8 cellular contexts compared by ENCODE assay signal in genomic region chr19:4304509-4305252, GRCh38. TPM values are rescaled to one million over a fixed set of nuclear protein-coding genes. Genes with fewer than 3 reads are reported as not detected.
DNase-seq lines count a peak whose midpoint lies in the region; ATAC-seq lines count a peak whose summit lies in the region.

Gene FSD1, plus strand, starts transcription at chr19:4304598. Its CDS starts 149 bp downstream, at chr19:4304747.

- DNase-seq in CD8-positive, alpha-beta memory T cell: peak; percentile 40 to 63 (median 59)
- peak in 43 of 76 experiments; percentile 10 to 71 (median 39) for DNase-seq in HUDEP-2 (lab: John Stamatoyannopoulos, UW; ENCODE audit: unreplicated experiment in 76 of 76)
- DNase-seq in SJSA1 (ENCODE audit: low read depth in 1 of 2, low spot score in 2 of 2): peak in 1 of 2 experiments; percentile 64
- peak; percentile 81 for DNase-seq in activated naive CD4-positive, alpha-beta T cell treated with anti-CD3 and anti-CD28 coated beads, Interleukin-2, amount 50 U/mL, for 16 hours
- peak; percentile 51 to 71 for DNase-seq in stimulated activated CD4-positive, alpha-beta T cell treated with anti-CD3 and anti-CD28 coated beads, Interleukin-4, amount 100 ng/mL, for 4 hours

- H3K4me3 Mint-ChIP-seq in CD8-positive, alpha-beta memory T cell: peak within 1 kb of the TSS; percentile 67 to 89 (median 73)

- no peaks in the 10 kb centered on the region for H3K9me3 ChIP-seq in CD8-positive, alpha-beta memory T cell (ENCODE audit: low read length)
- H3K9me3 ChIP-seq in SJSA1 (replicated peaks) (no peaks in the 10 kb centered on the region), iPS-18a (ENCODE audit: control insufficient read depth, low read depth, low read length) (no peaks in the 10 kb centered on the region)

- peaks cover 3 to 14% of the 10 kb centered on the region in 2 donors for H3K27me3 Mint-ChIP-seq in CD8-positive, alpha-beta memory T cell

- H3K27ac Mint-ChIP-seq in CD8-positive, alpha-beta memory T cell: peak within 1 kb of the TSS; percentile 57 to 94 (median 88)

- H3K9me3 Mint-ChIP-seq in CD8-positive, alpha-beta memory T cell: no peaks in the 10 kb centered on the region

- H3K27me3 ChIP-seq in CD8-positive, alpha-beta memory T cell (ENCODE audit: insufficient read depth, low read length, poor library complexity, severe bottlenecking): no peaks in the 10 kb centered on the region
- H3K27me3 ChIP-seq in SJSA1 (replicated peaks) (no peaks in the 10 kb centered on the region), iPS-18a (ENCODE audit: control insufficient read depth, insufficient read depth, low read length) (no peaks in the 10 kb centered on the region)

- peaks cover 23 to 29% (median 23%) of the 10 kb centered on the region in 3 donors for H3K4me1 Mint-ChIP-seq in CD8-positive, alpha-beta memory T cell

- H3K27ac ChIP-seq in CD8-positive, alpha-beta memory T cell (ENCODE audit: low read depth, low read length): no peak within 1 kb of the TSS
- no peak within 1 kb of the TSS for H3K27ac ChIP-seq in SJSA1
- no peak within 1 kb of the TSS for H3K27ac ChIP-seq in iPS-18a (ENCODE audit: low read length)

- CTCF ChIA-PET in CD8-positive, alpha-beta memory T cell (lab: Charles Lee): no interaction called here

- H3K36me3 Mint-ChIP-seq in CD8-positive, alpha-beta memory T cell: peaks cover 0 to 3% (median 1%) of the 10 kb centered on the region in 3 donors

- ATAC-seq in HG03095 (IDR thresholded peaks at IDR 0.05; ENCODE audit: unreplicated experiment) (no peak), HG03521 (IDR thresholded peaks at IDR 0.05; ENCODE audit: unreplicated experiment) (no peak)

- H3K4me1 ChIP-seq in CD8-positive, alpha-beta memory T cell (ENCODE audit: insufficient read depth, low read length): peaks cover 25% of the 10 kb centered on the region
- H3K4me1 ChIP-seq in SJSA1 (replicated peaks): no peaks in the 10 kb centered on the region
- no peaks in the 10 kb centered on the region for H3K4me1 ChIP-seq in iPS-18a (ENCODE audit: control insufficient read depth, low read depth, low read length)

- peak within 1 kb of the TSS; percentile 32 for H3K4me3 ChIP-seq in CD8-positive, alpha-beta memory T cell (ENCODE audit: low read length)
- peak within 1 kb of the TSS; percentile 28 for H3K4me3 ChIP-seq in SJSA1
- H3K4me3 ChIP-seq in iPS-18a (ENCODE audit: low read length): peak within 1 kb of the TSS; percentile 37

- POLR2A ChIA-PET in CD8-positive, alpha-beta memory T cell (lab: Charles Lee): interaction anchor here (0.7 kb wide), 1 partner anchor 43 kb away, joined by 4 read pairs; no protein-coding TSS in a partner anchor

- no peak within 1 kb of the TSS for H3K9ac ChIP-seq in iPS-18a (ENCODE audit: low read length)

- no peaks in the 10 kb centered on the region for H3K36me3 ChIP-seq in CD8-positive, alpha-beta memory T cell (ENCODE audit: insufficient read depth, low read length)
- H3K36me3 ChIP-seq in SJSA1: no peaks in the 10 kb centered on the region
- peaks cover 10% of the 10 kb centered on the region for H3K36me3 ChIP-seq in iPS-18a (ENCODE audit: control insufficient read depth, low read depth, low read length)

RNA-seq across cellular contexts. Expression of gene FSD1, which starts in this region (rescaled TPM):
- 10 to 100 TPM; 10.9 to 13.9 TPM for total RNA-seq in CD8-positive, alpha-beta memory T cell
- polyA plus RNA-seq in CD8-positive, alpha-beta memory T cell: 3.1 TPM
- total RNA-seq in SJSA1 (2014; rRNA removed; shearing (Covaris generic)): 4.5 and 6.9 TPM in 2 replicates
